ENCODE assay signal across 25 cellular contexts in genomic region chr11:111335596-111335995, GRCh38. TPM values are rescaled to one million over a fixed set of nuclear protein-coding genes. Genes with fewer than 3 reads are reported as not detected.
DNase-seq lines count a peak whose midpoint lies in the region; ATAC-seq, FAIRE-seq and TF ChIP-seq lines count a peak whose summit lies in the region.
"Had no signal": no experiment of that assay in that cellular context is flagged by ENCODE, and none has a peak within 500 bp of the region (broad histone marks: within the 10 kb centered on the region; RNA-seq: fewer than 3 reads in every experiment).

No MANE protein-coding gene starts in this region.

- no peaks in the 10 kb centered on the region for H3K79me1 ChIP-seq in H1 (ENCODE audit: low read depth, low read length)

- H3K27ac ChIP-seq in H1 (ENCODE audit: low read depth, low read length): no peak overlapping the region
- no peak overlapping the region for H3K27ac ChIP-seq in parathyroid adenoma
- H3K27ac ChIP-seq: BLaER1 treated with 17β-estradiol and CSF1 and Interleukin-3, amounts not matched to agents 10 nM and 100 nM; lower lobe of right lung; SJSA1 had no signal

- H2BK12ac ChIP-seq in H1 (ENCODE audit: low read depth, low read length): no peak overlapping the region

- no peak overlapping the region for H3K23ac ChIP-seq in H1 (ENCODE audit: insufficient read length)

- CTCF ChIA-PET in H1 (lab: Charles Lee; ENCODE audit: partially characterized antibody): interaction anchor here (1.3 kb wide), 1 partner anchor 93 kb away, joined by 3 read pairs; no protein-coding TSS in a partner anchor

- H3K36me3 ChIP-seq in H1 (ENCODE audit: control insufficient read depth in 2 of 4, insufficient read depth in 4 of 4, low read length in 3 of 4) (no peaks in the 10 kb centered on the region), parathyroid adenoma (ENCODE audit: control insufficient read depth, insufficient read depth, low read length) (no peaks in the 10 kb centered on the region)
- H3K36me3 ChIP-seq: lower lobe of right lung, SJSA1 had no signal

- H2BK20ac ChIP-seq in H1 (ENCODE audit: low read length): no peak overlapping the region

- 82% methylated on average over 5 of the region's 5 CpGs; no CpG with 5 or more reads in 1 of the 2 experiments for WGBS in H1 (ENCODE audit: extremely low coverage in 1 of 2, insufficient coverage in 1 of 2, insufficient read length in 1 of 2, insufficient replicate concordance in 2 of 2, low coverage in 1 of 2, low lambda C conversion rate in 2 of 2, missing lambda C conversion rate in 1 of 2), 2 experiments

- 0 out of 2 replicates have a peak overlapping the region, but pooled peaks have one; percentile 29 for H2AFZ ChIP-seq in H1 (ENCODE audit: low read length)
- H2AFZ ChIP-seq in parathyroid adenoma: peak overlapping the region; percentile 33

- H3K4me1 ChIP-seq in H1 (replicated peaks in 1 of 4; ENCODE audit: control insufficient read depth in 3 of 4, insufficient read depth in 4 of 4, low read length in 3 of 4) (peaks cover 0 to 4% (median 1%) of the 10 kb centered on the region in 4 experiments; a peak in 2 of 7 replicates), parathyroid adenoma (peaks cover 5% of the 10 kb centered on the region)
- H3K4me1 ChIP-seq: SJSA1 had no signal

- no peak overlapping the region for H3K4me3 ChIP-seq in NB4 (ENCODE audit: low read depth, low read length)
- no peak overlapping the region for H3K4me3 ChIP-seq in H1 (ENCODE audit: extremely low read depth in 1 of 4, insufficient read depth in 2 of 4, low read depth in 3 of 4, low read length in 4 of 4)
- no peak overlapping the region for H3K4me3 ChIP-seq in parathyroid adenoma (ENCODE audit: low read depth, low read length)
- H3K4me3 ChIP-seq: BLaER1 treated with 17β-estradiol and CSF1 and Interleukin-3, amounts not matched to agents 10 nM and 100 nM; lower lobe of right lung; SJSA1 had no signal

- no peak overlapping the region for H4K8ac ChIP-seq in H1 (ENCODE audit: extremely low read depth, insufficient read depth, low read length)

- no peak overlapping the region for H2BK5ac ChIP-seq in H1 (ENCODE audit: low read depth, low read length)

- TF ChIP-seq RAD21 in H1 (IDR thresholded peaks at IDR 0.05 in 1 of 2, conservative IDR thresholded peaks at IDR 0.05 in 1 of 2; ENCODE audit: low read depth in 2 of 2, low read length in 2 of 2): no peak

- H3K23me2 ChIP-seq in H1 (ENCODE audit: low read depth, low read length): no peaks in the 10 kb centered on the region

- POLR2A ChIA-PET in H1 (lab: Charles Lee; ENCODE audit: partially characterized antibody): no interaction called here

- TF ChIP-seq EP300 in H1 (IDR thresholded peaks at IDR 0.05; ENCODE audit: borderline replicate concordance in 1 of 2, low read depth in 2 of 2, low read length in 2 of 2): no peak

- no peak overlapping the region for H3K4ac ChIP-seq in H1 (replicated peaks; ENCODE audit: insufficient read length, low read depth, low read length)

- H3K4me2 ChIP-seq in H1 (ENCODE audit: insufficient read depth in 1 of 2, low read depth in 2 of 2, low read length in 2 of 2) (no peak overlapping the region), parathyroid adenoma (ENCODE audit: low read length) (no peak overlapping the region)

- no peaks in the 10 kb centered on the region for H3K9me3 ChIP-seq in H1 (ENCODE audit: insufficient read depth in 2 of 2, low read depth in 1 of 2, low read length in 1 of 2)
- H3K9me3 ChIP-seq in parathyroid adenoma (ENCODE audit: control insufficient read depth, low read length): peaks cover 5% of the 10 kb centered on the region
- H3K9me3 ChIP-seq: lower lobe of right lung, SJSA1 had no signal

- H3K9ac ChIP-seq in H1 (replicated peaks in 1 of 4; ENCODE audit: extremely low read depth in 1 of 4, low read depth in 3 of 4, low read length in 3 of 4): no peak overlapping the region
- no peak overlapping the region for H3K9ac ChIP-seq in parathyroid adenoma
- H3K9ac ChIP-seq: BLaER1 treated with 17β-estradiol and CSF1 and Interleukin-3, amounts not matched to agents 10 nM and 100 nM had no signal

- no peak overlapping the region for H2AK5ac ChIP-seq in H1 (ENCODE audit: low read depth, low read length)

- H2BK120ac ChIP-seq in H1 (replicated peaks; ENCODE audit: low read depth, low read length): no peak overlapping the region

- no peak overlapping the region for H3K18ac ChIP-seq in H1 (ENCODE audit: extremely low read depth, low read length)

- FAIRE-seq in H1 (lab: Jason Lieb, UNC): no peak

- H3K79me2 ChIP-seq in H1 (ENCODE audit: control insufficient read depth in 1 of 2, insufficient read depth in 2 of 2, low read length in 2 of 2): no peaks in the 10 kb centered on the region
- H3K79me2 ChIP-seq in parathyroid adenoma: no peaks in the 10 kb centered on the region

- TF ChIP-seq POLR2A in NB4 (IDR thresholded peaks at IDR 0.05; ENCODE audit: extremely low read depth, insufficient read length) (no peak), H1 (IDR thresholded peaks at IDR 0.05; ENCODE audit: control extremely low read depth in 1 of 2, low read depth in 2 of 2, low read length in 2 of 2) (no peak)

- H4K91ac ChIP-seq in H1 (replicated peaks; ENCODE audit: insufficient read length, low read length): no peak overlapping the region

- no peak for ATAC-seq in GM21529 (IDR thresholded peaks at IDR 0.05; ENCODE audit: unreplicated experiment)
- no peak for ATAC-seq in HG02759 (IDR thresholded peaks at IDR 0.05; ENCODE audit: unreplicated experiment)
- ATAC-seq: effector memory CD8-positive, alpha-beta T cell; stimulated activated naive CD8-positive, alpha-beta T cell treated with anti-CD3 and anti-CD28 coated beads, Interleukin-15, Interleukin-2, amounts not matched to agents 100 U/mL and 50 U/mL, for 24 hours had no signal

- H3K56ac ChIP-seq in H1 (replicated peaks; ENCODE audit: insufficient read length, low read depth, low read length): no peak overlapping the region

- DNase-seq in DMS53 treated with DMSO at 0.1 percent for 48 hours (lab: John Stamatoyannopoulos, UW; ENCODE audit: unreplicated experiment) (peak; percentile 47), NB4 (ENCODE audit: low read depth) (peak; percentile 23), H1 (ENCODE audit: low read depth in 1 of 2, low spot score in 2 of 2) (no peak), iPS-NIHi11 (ENCODE audit: low spot score) (no peak)
- DNase-seq: activated B cell treated with CpG ODN at 0.5 μM for 24 hours; activated CD4-positive, alpha-beta memory T cell treated with anti-CD3 and anti-CD28 coated beads, Interleukin-2, amount 10 ng/mL, durations not matched to agents 7 days and 5 days; activated naive CD4-positive, alpha-beta T cell treated with anti-CD3 and anti-CD28 coated beads for 36 hours; activated T-cell treated with anti-CD3 and anti-CD28 coated beads, Interleukin-2, amount 50 U/mL, for 1 hour; effector memory CD8-positive, alpha-beta T cell; immature natural killer cell; lower lobe of right lung; NCI-H1930; NCI-H510A treated with DMSO at 0.1 percent for 48 hours; OCI-M1; stimulated activated CD4-positive, alpha-beta T cell treated with anti-CD3 and anti-CD28 coated beads, Interleukin-2, amount 100 ng/mL, for 24 hours; stimulated activated naive CD8-positive, alpha-beta T cell treated with anti-CD3 and anti-CD28 coated beads, Interleukin-15, Interleukin-2, amounts not matched to agents 100 U/mL and 50 U/mL, for 24 hours; T-helper 2 cell had no signal

- H3K14ac ChIP-seq in H1 (ENCODE audit: insufficient read length): no peak overlapping the region

- no peak overlapping the region for H2BK15ac ChIP-seq in H1 (ENCODE audit: low read length)

- H4K20me1 ChIP-seq in H1 (replicated peaks in 1 of 2; ENCODE audit: control insufficient read depth in 1 of 2, insufficient read depth in 2 of 2, low read length in 2 of 2): no peaks in the 10 kb centered on the region
- H4K20me1 ChIP-seq: BLaER1 treated with 17β-estradiol and CSF1 and Interleukin-3, amounts not matched to agents 10 nM and 100 nM had no signal

- no peak overlapping the region for H4K5ac ChIP-seq in H1 (ENCODE audit: insufficient read length, low read depth, low read length)

- TF ChIP-seq CTCF in NB4 (IDR thresholded peaks at IDR 0.05; ENCODE audit: low read depth, low read length) (no peak), H1 (IDR thresholded peaks at IDR 0.05; ENCODE audit: control extremely low read depth in 1 of 3, insufficient read depth in 1 of 3, low read depth in 1 of 3, low read length in 3 of 3) (no peak), parathyroid adenoma (IDR thresholded peaks at IDR 0.05) (no peak)

- H3K27me3 ChIP-seq in H1 (replicated peaks in 1 of 4; ENCODE audit: control insufficient read depth in 3 of 4, extremely low read depth in 1 of 4, insufficient read depth in 3 of 4, low read length in 3 of 4) (no peaks in the 10 kb centered on the region), parathyroid adenoma (ENCODE audit: control insufficient read depth, insufficient read depth, low read length) (no peaks in the 10 kb centered on the region)
- H3K27me3 ChIP-seq: BLaER1 treated with 17β-estradiol and CSF1 and Interleukin-3, amounts not matched to agents 10 nM and 100 nM; SJSA1 had no signal

TF ChIP-seq in H1, 55 proteins besides CTCF, POLR2A, EP300 and RAD21 (continues in another document):
- TF ChIP-seq ATF3 (IDR thresholded peaks at IDR 0.05; ENCODE audit: insufficient read depth, low read depth, low read length): no peak
- TF ChIP-seq FOSL1 (IDR thresholded peaks at IDR 0.05; ENCODE audit: insufficient read depth, low read depth, low read length): no peak

RNA-seq across cellular contexts. Expression of gene POU2AF3, which starts 37.2 kb away (rescaled TPM):
- total RNA-seq in H1 (2021; fragmentation: NEBNext Ultra II Directional; extraction: Animal tissue kit (Norgen Biotek cat#: 25700)): 1.2 and 1.6 TPM in 2 replicates
- polyA plus RNA-seq in H1 (2011; rRNA removed): 4.7 and 5.7 TPM in 2 replicates
- polyA plus RNA-seq in H1 (2011; cell fraction: cytosol; rRNA removed): 4.0 TPM
- polyA plus RNA-seq in H1 (2011; cell fraction: nucleus; rRNA removed): 7.8 TPM
- polyA plus RNA-seq in H1 (2012, experiment 1 of 2): 1.7 to 2.4 TPM (median 2.1 TPM) in 4 replicates
- 2.0 TPM for polyA plus RNA-seq in H1 (2012, experiment 2 of 2)
- 2.1 TPM for polyA plus RNA-seq in H1 (2013, experiment 1 of 2)
- 2.0 TPM for polyA plus RNA-seq in H1 (2013, experiment 2 of 2)
- polyA minus RNA-seq in H1 (2011; rRNA and poly(A)+ RNA removed): 0.73 and 1.4 TPM in 2 replicates
- polyA minus RNA-seq in H1 (2011; cell fraction: cytosol; rRNA and poly(A)+ RNA removed): 0.88 TPM
- 1.7 TPM for polyA minus RNA-seq in H1 (2011; cell fraction: nucleus; rRNA and poly(A)+ RNA removed)
- total RNA-seq: activated CD4-positive, alpha-beta memory T cell treated with anti-CD3 and anti-CD28 coated beads, Interleukin-2, amount 10 ng/mL, durations not matched to agents 7 days and 5 days; activated naive CD4-positive, alpha-beta T cell treated with anti-CD3 and anti-CD28 coated beads for 36 hours; chondrocyte; myocyte; SJSA1 had no signal
- polyA plus RNA-seq: immature natural killer cell had no signal

RNA-seq across cellular contexts. Expression of gene POU2AF1, which starts 43.5 kb away (rescaled TPM):
- total RNA-seq in H1 (2021; fragmentation: NEBNext Ultra II Directional; extraction: Animal tissue kit (Norgen Biotek cat#: 25700)): not detected in 2 replicates
- polyA plus RNA-seq in H1 (2011; rRNA removed): not detected in 2 replicates
- polyA plus RNA-seq in H1 (2011; cell fraction: cytosol; rRNA removed): not detected
- not detected for polyA plus RNA-seq in H1 (2011; cell fraction: nucleus; rRNA removed)
- not detected in 4 replicates for polyA plus RNA-seq in H1 (2012, experiment 1 of 2)
- not detected for polyA plus RNA-seq in H1 (2012, experiment 2 of 2)
- not detected for polyA plus RNA-seq in H1 (2013, experiment 1 of 2)
- not detected for polyA plus RNA-seq in H1 (2013, experiment 2 of 2)
- not detected in 2 replicates for polyA minus RNA-seq in H1 (2011; rRNA and poly(A)+ RNA removed)
- polyA minus RNA-seq in H1 (2011; cell fraction: cytosol; rRNA and poly(A)+ RNA removed): not detected
- not detected for polyA minus RNA-seq in H1 (2011; cell fraction: nucleus; rRNA and poly(A)+ RNA removed)
- total RNA-seq: chondrocyte, myocyte, SJSA1 had no signal
- polyA plus RNA-seq: fibroblast of lung had no signal

Comparison
In these comparisons a context has a peak if more than half of its experiments do, and no peak if none do; other contexts are left out.
1. DNase-seq: peak in DMS53 treated with DMSO at 0.1 percent for 48 hours (single experiment) and NB4 (single experiment); none in H1 (0 of 2) and iPS-NIHi11 (single experiment).